21 cellular contexts compared by ENCODE assay signal in genomic region chr15:48888836-48889235, GRCh38. TPM values are rescaled to one million over a fixed set of nuclear protein-coding genes. Genes with fewer than 3 reads are reported as not detected.
DNase-seq lines count a peak whose midpoint lies in the region; ATAC-seq, FAIRE-seq and TF ChIP-seq lines count a peak whose summit lies in the region.
"Had no signal": no experiment of that assay in that cellular context is flagged by ENCODE, and none has a peak within 500 bp of the region (broad histone marks: within the 10 kb centered on the region; RNA-seq: fewer than 3 reads in every experiment).

No MANE protein-coding gene starts in this region.

- no peak overlapping the region for H3K27ac Mint-ChIP-seq in activated T-helper 17 cell treated with anti-CD3 and anti-CD28 coated beads, Interleukin-2, amount 50 U/mL, for 72 hours
- H3K27ac Mint-ChIP-seq: activated CD8-positive, alpha-beta T cell treated with anti-CD3 and anti-CD28 coated beads, Interleukin-2, amount 10 ng/mL, durations not matched to agents 7 days and 5 days; T-helper 17 cell had no signal

- TF ChIP-seq RAD21 in K562 (CRISPR knock-in tag; conservative IDR thresholded peaks at IDR 0.05 in 1 of 2, IDR thresholded peaks at IDR 0.05 in 1 of 2): no peak

- no peaks in the 10 kb centered on the region for H3K9me3 Mint-ChIP-seq in activated T-helper 17 cell treated with anti-CD3 and anti-CD28 coated beads, Interleukin-2, amount 50 U/mL, for 72 hours
- H3K9me3 Mint-ChIP-seq: central memory CD8-positive, alpha-beta T cell; neural crest cell; stimulated activated naive CD8-positive, alpha-beta T cell treated with anti-CD3 and anti-CD28 coated beads, Interleukin-15, amount 100 ng/mL, for 72 hours had no signal

- H3K4me3 ChIP-seq in K562 (no peak overlapping the region), right atrium auricular region (no peak overlapping the region), uterus (no peak overlapping the region), small intestine (ENCODE audit: low read depth in 1 of 2, low read length in 2 of 2) (no peak overlapping the region)
- no peak overlapping the region for H3K4me3 ChIP-seq in effector memory CD4-positive, alpha-beta T cell (ENCODE audit: insufficient read depth, low read depth, low read length, poor library complexity, severe bottlenecking)

- H3K27ac ChIP-seq in K562 (ENCODE audit: extremely low read depth, low read depth, low read length) (no peak overlapping the region), right atrium auricular region (peak overlapping the region; percentile 56 to 59), uterus (peak overlapping the region; percentile 49 to 61), small intestine (ENCODE audit: low read depth in 1 of 2, low read length in 1 of 2) (no peak overlapping the region)
- H3K27ac ChIP-seq in effector memory CD4-positive, alpha-beta T cell (ENCODE audit: insufficient read depth, low read length, poor library complexity, severe bottlenecking): no peak overlapping the region

- in situ Hi-C loops in K562 (cut with MboI): no loop called here

- no peaks in the 10 kb centered on the region for H3K4me1 Mint-ChIP-seq in activated T-helper 17 cell treated with anti-CD3 and anti-CD28 coated beads, Interleukin-2, amount 50 U/mL, for 72 hours
- H3K4me1 Mint-ChIP-seq: central memory CD8-positive, alpha-beta T cell had no signal

- no peak overlapping the region for H3K9ac ChIP-seq in K562 (ENCODE audit: insufficient read depth in 1 of 2, low read depth in 2 of 2, low read length in 2 of 2)

- peak; percentile 34 for DNase-seq in LHCN-M2 (ENCODE audit: low read depth)
- no peak for DNase-seq in K562 (ENCODE audit: extremely low read depth in 1 of 4, low spot score in 3 of 4)
- no peak for DNase-seq in right atrium auricular region (ENCODE audit: low spot score)
- no peak for DNase-seq in uterus
- no peak for DNase-seq in effector memory CD4-positive, alpha-beta T cell
- no peak for DNase-seq in small intestine
- DNase-seq: activated CD8-positive, alpha-beta T cell treated with anti-CD3 and anti-CD28 coated beads, Interleukin-2, amount 10 ng/mL, durations not matched to agents 7 days and 5 days; BE2C; Calu3; hypothalamus; kidney; NCI-H1092; NCI-H2081 treated with DMSO at 0.1 percent for 48 hours; NCI-H524; retina; SHP77; T-helper 17 cell had no signal

- H3K4me2 ChIP-seq in K562 (ENCODE audit: insufficient read depth, low read length): no peak overlapping the region

- H4K20me1 ChIP-seq in K562 (replicated peaks; ENCODE audit: control insufficient read depth, insufficient read depth, low read length): no peaks in the 10 kb centered on the region

- H3K36me3 ChIP-seq in K562 (ENCODE audit: control insufficient read depth, insufficient read depth, low read length): no peaks in the 10 kb centered on the region
- no peaks in the 10 kb centered on the region for H3K36me3 ChIP-seq in right atrium auricular region
- H3K36me3 ChIP-seq in uterus: no peaks in the 10 kb centered on the region
- H3K36me3 ChIP-seq in effector memory CD4-positive, alpha-beta T cell (ENCODE audit: control insufficient read depth, insufficient read depth, low read length): no peaks in the 10 kb centered on the region
- no peaks in the 10 kb centered on the region for H3K36me3 ChIP-seq in small intestine (ENCODE audit: control insufficient read depth in 2 of 2, insufficient read depth in 2 of 2, low read length in 2 of 2)
- H3K36me3 ChIP-seq: BE2C had no signal

- no peak for TF ChIP-seq EP300 in K562 (IDR thresholded peaks at IDR 0.05; ENCODE audit: low read length)

- no peak for ATAC-seq in K562
- no peak for ATAC-seq in activated T-helper 17 cell treated with anti-CD3 and anti-CD28 coated beads, Interleukin-2, amount 50 U/mL, for 72 hours (replicated peaks)
- ATAC-seq: activated CD8-positive, alpha-beta T cell treated with anti-CD3 and anti-CD28 coated beads, Interleukin-2, amount 10 ng/mL, durations not matched to agents 7 days and 5 days; T-helper 17 cell had no signal

- CTCF ChIA-PET in K562 (lab: Yijun Ruan, JAX; ENCODE audit: low intra/inter-chr PET ratio): no interaction called here

- intact Hi-C loops in K562 (cut with micrococcal nuclease): no loop called here
- intact Hi-C loops in uterus (cut with DNase I; ENCODE audit: low total_unique reads): no loop called here

- 71% methylated on average over 1 of the region's 1 CpG for WGBS in K562 (ENCODE audit: insufficient coverage, low coverage, missing lambda C conversion rate)
- 70 to 85% (median 82%) methylated on average over 1 of the region's 1 CpG for WGBS in small intestine, 3 donors

- no peaks in the 10 kb centered on the region for H3K9me1 ChIP-seq in K562 (ENCODE audit: control insufficient read depth, insufficient read depth, low read length)

- TF ChIP-seq POLR2A in K562 (conservative IDR thresholded peaks at IDR 0.05): no peak
- TF ChIP-seq POLR2A in uterus (IDR thresholded peaks at IDR 0.05): no peak

- no peaks in the 10 kb centered on the region for H3K36me3 Mint-ChIP-seq in activated T-helper 17 cell treated with anti-CD3 and anti-CD28 coated beads, Interleukin-2, amount 50 U/mL, for 72 hours (ENCODE audit: low read depth)

- H3K79me2 ChIP-seq in K562 (ENCODE audit: control insufficient read depth, insufficient read depth, low read length): no peaks in the 10 kb centered on the region

- POLR2A ChIA-PET in K562 (lab: Yijun Ruan, JAX): interaction anchor here (3.2 kb wide), 1 partner anchor 9 kb away, joined by 14 read pairs; no protein-coding TSS in a partner anchor

- H3K27me3 Mint-ChIP-seq in activated T-helper 17 cell treated with anti-CD3 and anti-CD28 coated beads, Interleukin-2, amount 50 U/mL, for 72 hours: peaks cover 21% of the 10 kb centered on the region

- H3K4me3 Mint-ChIP-seq in activated T-helper 17 cell treated with anti-CD3 and anti-CD28 coated beads, Interleukin-2, amount 50 U/mL, for 72 hours: no peak overlapping the region
- H3K4me3 Mint-ChIP-seq: activated CD8-positive, alpha-beta T cell treated with anti-CD3 and anti-CD28 coated beads, Interleukin-2, amount 10 ng/mL, durations not matched to agents 7 days and 5 days; central memory CD8-positive, alpha-beta T cell; neural crest cell; stimulated activated naive CD8-positive, alpha-beta T cell treated with anti-CD3 and anti-CD28 coated beads, Interleukin-15, amount 100 ng/mL, for 72 hours; T-helper 17 cell had no signal

- FAIRE-seq in K562 (lab: Jason Lieb, UNC) (no peak), small intestine (lab: Jason Lieb, UNC) (no peak)
- FAIRE-seq: kidney had no signal

- BruUV-seq in K562 (replicated peaks; lab: Mats Ljungman, UMichigan): no TSS peak

- H3K9me3 ChIP-seq in K562 (replicated peaks; ENCODE audit: control insufficient read depth, insufficient read depth, low read depth, low read length): no peaks in the 10 kb centered on the region
- no peaks in the 10 kb centered on the region for H3K9me3 ChIP-seq in right atrium auricular region
- no peaks in the 10 kb centered on the region for H3K9me3 ChIP-seq in uterus
- no peaks in the 10 kb centered on the region for H3K9me3 ChIP-seq in effector memory CD4-positive, alpha-beta T cell (ENCODE audit: control insufficient read depth, low read length)
- no peaks in the 10 kb centered on the region for H3K9me3 ChIP-seq in small intestine (ENCODE audit: control insufficient read depth, low read depth)
- H3K9me3 ChIP-seq: BE2C had no signal

- H3K4me1 ChIP-seq in K562 (replicated peaks in 1 of 2; ENCODE audit: control insufficient read depth in 2 of 2, insufficient read depth in 2 of 2, low read length in 2 of 2) (peaks cover 0 to 14% of the 10 kb centered on the region in 2 experiments; a peak in 2 of 5 replicates), right atrium auricular region (no peaks in the 10 kb centered on the region), uterus (no peaks in the 10 kb centered on the region), small intestine (ENCODE audit: control insufficient read depth in 2 of 2, insufficient read depth in 1 of 2, low read depth in 1 of 2, low read length in 1 of 2) (no peaks in the 10 kb centered on the region)
- H3K4me1 ChIP-seq in effector memory CD4-positive, alpha-beta T cell (ENCODE audit: control insufficient read depth, insufficient read depth, low read length, poor library complexity, severe bottlenecking): no peaks in the 10 kb centered on the region
- H3K4me1 ChIP-seq: BE2C had no signal

- TF ChIP-seq CTCF in K562 (IDR thresholded peaks at IDR 0.05 in 2 of 3, conservative IDR thresholded peaks at IDR 0.05 in 1 of 3; ENCODE audit: insufficient read depth in 2 of 3, low read depth in 1 of 3, low read length in 3 of 3) (no peak), right atrium auricular region (IDR thresholded peaks at IDR 0.05) (no peak), uterus (IDR thresholded peaks at IDR 0.05) (no peak)

- peak overlapping the region; percentile 34; the same call in 1 of the 2 replicates for H2AFZ ChIP-seq in K562 (ENCODE audit: low read depth, low read length)

- H3K27me3 ChIP-seq in K562 (ENCODE audit: control insufficient read depth in 2 of 2, insufficient read depth in 2 of 2, low read length in 2 of 2): no peaks in the 10 kb centered on the region
- no peaks in the 10 kb centered on the region for H3K27me3 ChIP-seq in right atrium auricular region
- no peaks in the 10 kb centered on the region for H3K27me3 ChIP-seq in uterus
- no peaks in the 10 kb centered on the region for H3K27me3 ChIP-seq in effector memory CD4-positive, alpha-beta T cell (replicated peaks; ENCODE audit: control insufficient read depth, insufficient read depth, low read length, poor library complexity, severe bottlenecking)
- H3K27me3 ChIP-seq in small intestine (ENCODE audit: control insufficient read depth in 2 of 2, insufficient read depth in 2 of 2, low read length in 2 of 2): no peaks in the 10 kb centered on the region
- H3K27me3 ChIP-seq: BE2C had no signal

RNA-seq across cellular contexts. Expression of gene EID1, which starts 10.9 kb away (rescaled TPM):
- total RNA-seq in LHCN-M2 (2014; rRNA removed): 229 and 243 TPM in 2 replicates
- polyA plus RNA-seq in LHCN-M2 (2012): 124 TPM
- 7.1 and 20.6 TPM in 2 replicates for total RNA-seq in K562 (2011; cell fraction: chromatin; rRNA removed; ENCODE audit: low replicate concordance)
- 10.7 and 13.6 TPM in 2 replicates for total RNA-seq in K562 (2011; cell fraction: nucleolus; rRNA removed)
- total RNA-seq in K562 (2011; cell fraction: nucleoplasm; rRNA removed): 16.9 and 21.3 TPM in 2 replicates
- 167 and 170 TPM in 2 replicates for total RNA-seq in K562 (2014; rRNA removed)
- total RNA-seq in K562 (2014; rRNA removed; fragmentation: Illumina TruSeq; extraction: Trizol): 136 and 159 TPM in 2 replicates
- total RNA-seq in K562 (2015; rRNA removed; fragmentation: Illumina TruSeq; extraction: Trizol): 197 and 201 TPM in 2 replicates
- total RNA-seq in K562 (2021): 124 and 143 TPM in 2 replicates
- 118 and 154 TPM in 2 replicates for polyA plus RNA-seq in K562 (2011; rRNA removed)
- polyA plus RNA-seq in K562 (2011; cell fraction: cytosol; rRNA removed): 68.1 and 105 TPM in 2 replicates
- polyA plus RNA-seq in K562 (2011; cell fraction: nucleus; rRNA removed): 42.9 and 66.4 TPM in 2 replicates
- polyA plus RNA-seq in K562 (2012): 116 and 124 TPM in 2 replicates
- polyA plus RNA-seq in K562 (2014; fragmentation: Illumina TruSeq; extraction: Trizol): 134 and 176 TPM in 2 replicates
- polyA plus RNA-seq in K562 (2014; fragmentation: Nextera tagmentation; extraction: Ambion mirVana): 10 to 100 TPM; 46.5 to 51.2 TPM
- 177 and 211 TPM in 2 replicates for polyA plus RNA-seq in K562 (2014; rRNA removed)
- polyA minus RNA-seq in K562 (2011; rRNA and poly(A)+ RNA removed): 43.4 and 58.1 TPM in 2 replicates
- polyA minus RNA-seq in K562 (2011; cell fraction: cytosol; rRNA and poly(A)+ RNA removed): 61.7 and 69.7 TPM in 2 replicates
- polyA minus RNA-seq in K562 (2011; cell fraction: nucleus; rRNA and poly(A)+ RNA removed): 8.2 and 15.4 TPM in 2 replicates
- 100 to 1,000 TPM; 369 to 524 TPM for total RNA-seq in right atrium auricular region
- total RNA-seq in uterus: 100 to 1,000 TPM; 196 to 427 (median 285) TPM
- 10 to 100 TPM; 67.5 to 96.9 TPM for total RNA-seq in activated T-helper 17 cell treated with anti-CD3 and anti-CD28 coated beads, Interleukin-2, amount 50 U/mL, for 72 hours
- 10 to 100 TPM; 81.3 to 97.8 (median 85.2) TPM for polyA plus RNA-seq in small intestine

Comparison
In these comparisons a context has a peak if more than half of its experiments do, and no peak if none do; other contexts are left out.
1. H3K27ac ChIP-seq: peak in right atrium auricular region (2 of 2) and uterus (2 of 2); none in K562 (single experiment), effector memory CD4-positive, alpha-beta T cell (single experiment) and small intestine (0 of 2).